ENCODE assay signal across 21 cellular contexts in the genomic region with DNA sequence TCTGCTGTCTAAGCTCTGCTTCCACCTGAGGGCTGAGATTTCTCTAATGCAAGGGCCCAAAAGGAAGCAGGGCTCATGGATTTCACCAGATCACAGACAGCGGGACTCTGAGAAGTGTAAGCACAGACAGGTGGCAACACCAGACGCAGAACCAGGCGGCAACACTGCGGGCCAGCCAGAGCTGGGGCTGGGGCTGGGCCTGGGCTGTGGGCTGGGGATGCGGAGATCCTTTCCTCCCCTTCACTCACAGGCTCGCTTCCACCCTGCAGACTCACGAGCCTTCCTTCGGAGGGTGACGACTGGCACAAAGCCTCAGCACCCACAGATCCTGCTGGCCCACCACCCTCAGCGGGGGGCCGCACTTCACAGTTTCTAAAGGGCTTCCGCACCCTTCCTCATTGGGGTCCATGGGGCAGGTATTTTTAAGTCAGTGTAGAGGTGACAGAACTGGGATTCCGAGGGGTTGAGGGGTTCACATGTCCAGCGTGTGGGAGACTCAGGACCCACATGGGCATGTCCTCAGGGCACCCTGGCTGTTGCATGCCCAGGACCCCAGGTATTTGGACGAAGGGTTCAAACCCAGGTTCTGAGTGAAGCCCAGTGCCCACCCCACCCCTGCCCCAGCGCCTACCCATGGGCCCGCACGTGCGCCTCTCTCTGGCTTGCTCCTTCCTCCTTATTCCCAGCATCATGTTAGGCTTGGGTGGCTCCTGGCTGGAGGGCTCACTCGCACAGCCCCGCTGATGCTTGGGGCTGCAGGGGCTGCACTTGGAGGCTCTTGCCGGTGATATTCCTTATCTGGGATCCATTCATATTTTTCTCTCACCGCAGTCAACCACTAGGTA.
DNase-seq lines count a peak whose midpoint lies in the region; ATAC-seq and TF ChIP-seq lines count a peak whose summit lies in the region.
"Had no signal": no experiment of that assay in that cellular context is flagged by ENCODE, and none has a peak within 500 bp of the region (broad histone marks: within the 10 kb centered on the region; RNA-seq: fewer than 3 reads in every experiment).

No MANE protein-coding gene starts in this region.

- H2BK5ac ChIP-seq in mesendoderm (ENCODE audit: low read length) = no peak overlapping the region

- H4K8ac ChIP-seq in mesendoderm (ENCODE audit: low read depth, low read length) = no peak overlapping the region

- peak; percentile 19 for ATAC-seq in upper lobe of right lung
- no peak for ATAC-seq in GM19463 (IDR thresholded peaks at IDR 0.05; ENCODE audit: unreplicated experiment)
- no peak for ATAC-seq in SK-N-SH treated with all-trans-retinoic acid at 6 μM for 48 hours
- ATAC-seq in activated naive CD8-positive, alpha-beta T cell treated with anti-CD3 and anti-CD28 coated beads, Interleukin-2, amount 50 U/mL, for 24 hours = no peak

- H3K4me2 ChIP-seq in mesendoderm (ENCODE audit: low read length) = no peak overlapping the region
- H3K4me2 ChIP-seq: PC-9 had no signal

- H3K36me3 ChIP-seq in WERI-Rb-1 (no peaks in the 10 kb centered on the region), mesendoderm (ENCODE audit: control insufficient read depth, insufficient read depth, low read length) (no peaks in the 10 kb centered on the region), upper lobe of right lung (no peaks in the 10 kb centered on the region)
- H3K36me3 ChIP-seq: SJCRH30 had no signal

- H3K4ac ChIP-seq in mesendoderm (ENCODE audit: low read depth, low read length) = no peak overlapping the region

- H2BK120ac ChIP-seq in mesendoderm (ENCODE audit: low read depth, low read length) = no peak overlapping the region

- peak overlapping the region; percentile 3 for H3K56ac ChIP-seq in mesendoderm (ENCODE audit: low read length)

- H3K9ac ChIP-seq in mesendoderm (ENCODE audit: low read length) = no peak overlapping the region

- no peak for TF ChIP-seq CTCF in WERI-Rb-1 (IDR thresholded peaks at IDR 0.05; ENCODE audit: low read depth, low read length)
- no peak for TF ChIP-seq CTCF in upper lobe of right lung (IDR thresholded peaks at IDR 0.05)

- peak; percentile 52 for DNase-seq in NCI-H82 (lab: John Stamatoyannopoulos, UW)
- no peak for DNase-seq in NCI-H82 treated with DMSO at 0.1 percent for 48 hours (lab: John Stamatoyannopoulos, UW; ENCODE audit: unreplicated experiment)
- DNase-seq in WERI-Rb-1 = no peak
- peak; percentile 23 for DNase-seq in mesendoderm
- DNase-seq in upper lobe of right lung = no peak
- no peak for DNase-seq in activated naive CD8-positive, alpha-beta T cell treated with anti-CD3 and anti-CD28 coated beads, Interleukin-2, amount 50 U/mL, for 24 hours
- DNase-seq: AML-193, DMS79, H9, NCI-H1105 treated with DMSO at 0.1 percent for 48 hours, NCI-H187, NCI-H2107, NCI-H2227 treated with DMSO at 0.1 percent for 48 hours, NCI-H510A treated with DMSO at 0.1 percent for 48 hours, NCI-H774, PC-9, SJCRH30 had no signal

- H3K27me3 Mint-ChIP-seq in activated naive CD8-positive, alpha-beta T cell treated with anti-CD3 and anti-CD28 coated beads, Interleukin-2, amount 50 U/mL, for 24 hours = peaks cover 19% of the 10 kb centered on the region

- no peaks in the 10 kb centered on the region for H3K4me1 Mint-ChIP-seq in activated naive CD8-positive, alpha-beta T cell treated with anti-CD3 and anti-CD28 coated beads, Interleukin-2, amount 50 U/mL, for 24 hours

- H3K27me3 ChIP-seq in WERI-Rb-1 (ENCODE audit: insufficient read depth, low read depth, severe bottlenecking) (no peaks in the 10 kb centered on the region), mesendoderm (ENCODE audit: insufficient read depth, low read length, poor library complexity) (no peaks in the 10 kb centered on the region), upper lobe of right lung (no peaks in the 10 kb centered on the region)

- no peaks in the 10 kb centered on the region for H3K36me3 Mint-ChIP-seq in activated naive CD8-positive, alpha-beta T cell treated with anti-CD3 and anti-CD28 coated beads, Interleukin-2, amount 50 U/mL, for 24 hours (ENCODE audit: low read depth)

- intact Hi-C loops in upper lobe of right lung (cut with DNase I) = no loop called here

- no peaks in the 10 kb centered on the region for H3K79me1 ChIP-seq in mesendoderm (ENCODE audit: low read length)

- H3K4me1 ChIP-seq in mesendoderm (ENCODE audit: control insufficient read depth, low read depth, low read length) (peaks cover 5% of the 10 kb centered on the region), upper lobe of right lung (no peaks in the 10 kb centered on the region)
- H3K4me1 ChIP-seq: SJCRH30 had no signal

- H3K9me3 ChIP-seq in WERI-Rb-1 (ENCODE audit: severe bottlenecking) = no peaks in the 10 kb centered on the region
- H3K9me3 ChIP-seq in upper lobe of right lung = no peaks in the 10 kb centered on the region
- H3K9me3 ChIP-seq: SJCRH30 had no signal

- H3K4me3 ChIP-seq in WERI-Rb-1 (ENCODE audit: low read depth, low read length) = peak overlapping the region; percentile 7
- no peak overlapping the region for H3K4me3 ChIP-seq in mesendoderm (ENCODE audit: low read length)
- H3K4me3 ChIP-seq in upper lobe of right lung = no peak overlapping the region
- H3K4me3 ChIP-seq: PC-9, SJCRH30 had no signal

- H3K4me3 Mint-ChIP-seq in activated naive CD8-positive, alpha-beta T cell treated with anti-CD3 and anti-CD28 coated beads, Interleukin-2, amount 50 U/mL, for 24 hours = no peak overlapping the region
- H3K4me3 Mint-ChIP-seq: H9 had no signal

- H3K23ac ChIP-seq in mesendoderm (ENCODE audit: low read length) = no peak overlapping the region

- no peak overlapping the region for H2AK5ac ChIP-seq in mesendoderm (ENCODE audit: low read length)

- H2BK15ac ChIP-seq in mesendoderm (replicated peaks; ENCODE audit: low read depth) = no peak overlapping the region

- no peaks in the 10 kb centered on the region for H3K9me3 Mint-ChIP-seq in activated naive CD8-positive, alpha-beta T cell treated with anti-CD3 and anti-CD28 coated beads, Interleukin-2, amount 50 U/mL, for 24 hours
- H3K9me3 Mint-ChIP-seq: H9 had no signal

- H3K27ac Mint-ChIP-seq in activated naive CD8-positive, alpha-beta T cell treated with anti-CD3 and anti-CD28 coated beads, Interleukin-2, amount 50 U/mL, for 24 hours = no peak overlapping the region

- no peak overlapping the region for H4K5ac ChIP-seq in mesendoderm (ENCODE audit: low read length)

- H3K27ac ChIP-seq in WERI-Rb-1 = peak overlapping the region; percentile 77
- H3K27ac ChIP-seq in mesendoderm (ENCODE audit: low read depth, low read length) = peak overlapping the region; percentile 21
- H3K27ac ChIP-seq in upper lobe of right lung = no peak overlapping the region
- H3K27ac ChIP-seq: 22Rv1, C4-2B, PC-9, SJCRH30 had no signal

- no CpG with 5 or more reads among the region's 23 CpGs for WGBS in mesendoderm (ENCODE audit: extremely low coverage, insufficient coverage, low lambda C conversion rate)

- no peak overlapping the region for H3K18ac ChIP-seq in mesendoderm (ENCODE audit: low read length)

- H3K79me2 ChIP-seq in mesendoderm (ENCODE audit: control insufficient read depth, insufficient read depth, low read length) = no peaks in the 10 kb centered on the region

TF ChIP-seq in SK-N-SH treated with all-trans-retinoic acid at 6 μM for 48 hours, 23 proteins besides CTCF, POLR2A, EP300 and RAD21:
- TF ChIP-seq ARNTL (CRISPR knock-in tag; IDR thresholded peaks at IDR 0.05; ENCODE audit: borderline replicate concordance, low read depth) = no peak
- TF ChIP-seq CSDC2 (CRISPR knock-in tag; IDR thresholded peaks at IDR 0.05) = no peak

Comparison
In these comparisons a context has a peak if more than half of its experiments do, and no peak if none do; other contexts are left out.
1. DNase-seq: peak in NCI-H82 (single experiment) and mesendoderm (single experiment); none in NCI-H82 treated with DMSO at 0.1 percent for 48 hours (single experiment), WERI-Rb-1 (single experiment), upper lobe of right lung (single experiment) and activated naive CD8-positive, alpha-beta T cell treated with anti-CD3 and anti-CD28 coated beads, Interleukin-2, amount 50 U/mL, for 24 hours (single experiment).